ENCODE assay signal across 1 cellular context in genomic region chr19:3970313-3970807, GRCh38.
TF ChIP-seq lines count a peak whose summit lies in the region.

No MANE protein-coding gene starts in this region.

TF ChIP-seq in GM12878, 131 proteins besides CTCF, POLR2A, EP300 and RAD21:
- TF ChIP-seq NBN (IDR thresholded peaks at IDR 0.05) = no peak
- no peak for TF ChIP-seq PRDM15 (CRISPR knock-in tag; IDR thresholded peaks at IDR 0.05)
- TF ChIP-seq JUNB (IDR thresholded peaks at IDR 0.05) = no peak
- no peak for TF ChIP-seq ATF3 (IDR thresholded peaks at IDR 0.05; ENCODE audit: borderline replicate concordance, extremely low read depth, low read depth, low read length)
- no peak for TF ChIP-seq ASH2L (IDR thresholded peaks at IDR 0.05; ENCODE audit: borderline replicate concordance, low read depth)
- TF ChIP-seq BCL3 (IDR thresholded peaks at IDR 0.05; ENCODE audit: borderline replicate concordance, insufficient read depth, low read depth, low read length, poor library complexity, severe bottlenecking) = no peak
- TF ChIP-seq CEBPB (IDR thresholded peaks at IDR 0.05; ENCODE audit: borderline replicate concordance in 1 of 2, low read depth in 2 of 2, low read length in 2 of 2) = no peak
